Comparison of ENCODE assay signal across 11 cellular contexts in the genomic region with DNA sequence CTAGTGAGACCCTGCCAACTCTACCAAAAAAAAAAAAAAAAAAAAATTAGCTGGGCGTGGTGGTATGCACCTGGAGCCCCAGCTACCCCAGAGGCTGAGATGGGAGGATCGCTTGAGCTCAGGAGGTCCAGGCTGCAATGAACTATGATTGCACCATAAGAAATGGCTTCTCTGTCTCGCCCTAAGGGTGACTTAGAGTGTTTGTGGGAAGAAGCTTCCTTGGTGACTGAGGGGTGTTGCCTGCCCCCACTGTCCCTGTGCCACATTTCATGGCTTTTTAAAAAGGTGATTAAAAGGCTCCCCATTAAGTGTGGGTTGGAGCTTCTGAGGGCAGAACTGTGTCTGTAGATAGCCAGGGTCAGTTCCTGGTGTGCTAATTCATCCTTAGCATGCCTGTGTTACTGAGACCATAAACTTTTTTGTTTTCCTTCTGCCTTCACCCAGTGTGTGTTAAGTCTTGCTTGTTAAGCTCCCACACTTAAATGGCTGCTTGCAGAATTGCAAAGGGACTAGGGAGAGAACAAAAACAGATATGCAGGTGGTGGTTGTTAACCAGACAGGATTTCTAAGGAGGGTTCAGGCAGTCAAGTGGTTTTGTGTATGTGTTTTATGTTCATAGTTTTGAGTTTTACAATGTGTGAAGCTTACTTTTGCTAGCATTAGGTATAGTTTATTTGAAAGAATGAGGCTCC. TPM values are rescaled to one million over a fixed set of nuclear protein-coding genes. Genes with fewer than 3 reads are reported as not detected.
DNase-seq lines count a peak whose midpoint lies in the region; ATAC-seq and TF ChIP-seq lines count a peak whose summit lies in the region.
"Had no signal": no experiment of that assay in that cellular context is flagged by ENCODE, and none has a peak within 500 bp of the region (broad histone marks: within the 10 kb centered on the region; RNA-seq: fewer than 3 reads in every experiment).

No MANE protein-coding gene starts in this region.

- no peaks in the 10 kb centered on the region for H3K36me3 Mint-ChIP-seq in osteocyte (ENCODE audit: unreplicated experiment)
- H3K36me3 Mint-ChIP-seq in stimulated activated naive B cell treated with anti-CD40 and anti-IgM and Interleukin-4, amounts not matched to agents 10 μg/mL and 1 μg/mL and 100 μg/mL, for 72 hours: peaks cover 1 to 9% of the 10 kb centered on the region in 2 donors

- POLR2A ChIA-PET in HEK293 (lab: Yijun Ruan, JAX): interaction anchor here (0.6 kb wide), 1 partner anchor 13 kb away, joined by 3 read pairs; no protein-coding TSS in a partner anchor

- H3K4me3 ChIP-seq in HEK293 (ENCODE audit: low read depth, low read length) (no peak overlapping the region), mucosa of descending colon (no peak overlapping the region)

- H3K27ac Mint-ChIP-seq in osteocyte (ENCODE audit: unreplicated experiment): no peak overlapping the region
- H3K27ac Mint-ChIP-seq in stimulated activated naive B cell treated with anti-CD40 and anti-IgM and Interleukin-4, amounts not matched to agents 10 μg/mL and 1 μg/mL and 100 μg/mL, for 72 hours: no peak overlapping the region

- DNase-seq in EH (ENCODE audit: low read depth) (peak; percentile 11), SIG-M5 (lab: John Stamatoyannopoulos, UW) (peak; percentile 23), mucosa of descending colon (no peak), NCI-H748 (lab: John Stamatoyannopoulos, UW; ENCODE audit: unreplicated experiment) (no peak), osteocyte (ENCODE audit: extremely low spot score, unreplicated experiment) (no peak)
- no peak for DNase-seq in stimulated activated naive B cell treated with anti-CD40 and anti-IgM and Interleukin-4, amounts not matched to agents 10 μg/mL and 1 μg/mL and 100 μg/mL, for 72 hours
- DNase-seq: activated T-cell treated with anti-CD3 and anti-CD28 coated beads, Interleukin-2, amount 50 U/mL, for 4 hours; occipital lobe; stimulated activated naive CD8-positive, alpha-beta T cell treated with anti-CD3 and anti-CD28 coated beads, Interleukin-15, Interleukin-2, amounts not matched to agents 100 U/mL and 50 U/mL, for 24 hours had no signal

- CTCF ChIA-PET in HEK293 (lab: Yijun Ruan, JAX): interaction anchor here (0.9 to 1.2 kb wide), 3 partner anchors 13 to 25 kb away, joined by 3 to 6 read pairs (median 3); no protein-coding TSS in a partner anchor

- H3K36me3 ChIP-seq in HEK293 (ENCODE audit: control insufficient read depth in 2 of 2, insufficient read depth in 1 of 2, low read length in 2 of 2) (no peaks in the 10 kb centered on the region), mucosa of descending colon (ENCODE audit: low read depth) (no peaks in the 10 kb centered on the region)

- ATAC-seq in mucosa of descending colon (peak; percentile 78), HG03354 (IDR thresholded peaks at IDR 0.05; ENCODE audit: poor library complexity, severe bottlenecking, unreplicated experiment) (no peak)
- ATAC-seq in stimulated activated naive B cell treated with anti-CD40 and anti-IgM and Interleukin-4, amounts not matched to agents 10 μg/mL and 1 μg/mL and 100 μg/mL, for 72 hours (replicated peaks): no peak

- H3K9me3 ChIP-seq in HEK293 (ENCODE audit: control insufficient read depth, insufficient read depth, low read depth, low read length): no peaks in the 10 kb centered on the region
- no peaks in the 10 kb centered on the region for H3K9me3 ChIP-seq in mucosa of descending colon

- H3K27ac ChIP-seq in HEK293 (ENCODE audit: extremely low read depth, low read depth, low read length): peak overlapping the region; percentile 48; the same call in 1 of the 2 replicates

- no peaks in the 10 kb centered on the region for H3K27me3 Mint-ChIP-seq in osteocyte (ENCODE audit: unreplicated experiment)
- H3K27me3 Mint-ChIP-seq in stimulated activated naive B cell treated with anti-CD40 and anti-IgM and Interleukin-4, amounts not matched to agents 10 μg/mL and 1 μg/mL and 100 μg/mL, for 72 hours: no peaks in the 10 kb centered on the region

- peaks cover 24% of the 10 kb centered on the region for H3K4me1 Mint-ChIP-seq in osteocyte (ENCODE audit: unreplicated experiment)
- H3K4me1 Mint-ChIP-seq in stimulated activated naive B cell treated with anti-CD40 and anti-IgM and Interleukin-4, amounts not matched to agents 10 μg/mL and 1 μg/mL and 100 μg/mL, for 72 hours: peaks cover 38 to 60% of the 10 kb centered on the region in 2 donors

- intact Hi-C loops in mucosa of descending colon (cut with DNase I, micrococcal nuclease): no loop called here

- H3K4me1 ChIP-seq in HEK293 (ENCODE audit: control insufficient read depth, insufficient read depth, low read length) (peaks cover 22% of the 10 kb centered on the region), mucosa of descending colon (ENCODE audit: low read depth) (peaks cover 36% of the 10 kb centered on the region)

- H3K9me3 Mint-ChIP-seq in osteocyte (ENCODE audit: unreplicated experiment): no peaks in the 10 kb centered on the region
- no peaks in the 10 kb centered on the region for H3K9me3 Mint-ChIP-seq in stimulated activated naive B cell treated with anti-CD40 and anti-IgM and Interleukin-4, amounts not matched to agents 10 μg/mL and 1 μg/mL and 100 μg/mL, for 72 hours
- H3K9me3 Mint-ChIP-seq: activated T-cell treated with anti-CD3 and anti-CD28 coated beads, Interleukin-2, amount 50 U/mL, for 4 hours had no signal

- no peak for TF ChIP-seq CTCF in HEK293 (tag by site-specific recombination; IDR thresholded peaks at IDR 0.05)
- TF ChIP-seq CTCF in mucosa of descending colon (IDR thresholded peaks at IDR 0.05): no peak
- no peak for TF ChIP-seq CTCF in osteocyte (IDR thresholded peaks at IDR 0.05)

- H3K4me3 Mint-ChIP-seq in osteocyte (ENCODE audit: unreplicated experiment): no peak overlapping the region
- no peak overlapping the region for H3K4me3 Mint-ChIP-seq in stimulated activated naive B cell treated with anti-CD40 and anti-IgM and Interleukin-4, amounts not matched to agents 10 μg/mL and 1 μg/mL and 100 μg/mL, for 72 hours
- H3K4me3 Mint-ChIP-seq: activated T-cell treated with anti-CD3 and anti-CD28 coated beads, Interleukin-2, amount 50 U/mL, for 4 hours had no signal

TF ChIP-seq in HEK293, 187 proteins besides CTCF, POLR2A, EP300 and RAD21 (continues in another document):
- TF ChIP-seq ZNF777 (tag by site-specific recombination; IDR thresholded peaks at IDR 0.05; ENCODE audit: borderline replicate concordance) (no peak), BCL11A (tag by site-specific recombination; IDR thresholded peaks at IDR 0.05; ENCODE audit: low read depth) (no peak), ZSCAN23 (tag by site-specific recombination; IDR thresholded peaks at IDR 0.05) (no peak), ZNF776 (tag by site-specific recombination; IDR thresholded peaks at IDR 0.05; ENCODE audit: borderline replicate concordance) (no peak), ZNF843 (tag by site-specific recombination; IDR thresholded peaks at IDR 0.05) (peak; percentile 57; the same call in 1 of the 2 replicates), ZBTB7A (tag by site-specific recombination; IDR thresholded peaks at IDR 0.05; ENCODE audit: low read depth) (no peak), ZNF350 (tag by site-specific recombination; IDR thresholded peaks at IDR 0.05) (no peak), ATF2 (tag by site-specific recombination; IDR thresholded peaks at IDR 0.05; ENCODE audit: low read depth) (no peak), MZF1 (tag by site-specific recombination; IDR thresholded peaks at IDR 0.05; ENCODE audit: borderline replicate concordance) (no peak), ZNF26 (tag by site-specific recombination; IDR thresholded peaks at IDR 0.05) (no peak)
- TF ChIP-seq, protein P1, sequence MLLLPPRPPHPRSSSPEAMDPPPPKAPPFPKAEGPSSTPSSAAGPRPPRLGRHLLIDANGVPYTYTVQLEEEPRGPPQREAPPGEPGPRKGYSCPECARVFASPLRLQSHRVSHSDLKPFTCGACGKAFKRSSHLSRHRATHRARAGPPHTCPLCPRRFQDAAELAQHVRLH (tag by site-specific recombination; IDR thresholded peaks at IDR 0.05): no peak
- TF ChIP-seq, protein P2, sequence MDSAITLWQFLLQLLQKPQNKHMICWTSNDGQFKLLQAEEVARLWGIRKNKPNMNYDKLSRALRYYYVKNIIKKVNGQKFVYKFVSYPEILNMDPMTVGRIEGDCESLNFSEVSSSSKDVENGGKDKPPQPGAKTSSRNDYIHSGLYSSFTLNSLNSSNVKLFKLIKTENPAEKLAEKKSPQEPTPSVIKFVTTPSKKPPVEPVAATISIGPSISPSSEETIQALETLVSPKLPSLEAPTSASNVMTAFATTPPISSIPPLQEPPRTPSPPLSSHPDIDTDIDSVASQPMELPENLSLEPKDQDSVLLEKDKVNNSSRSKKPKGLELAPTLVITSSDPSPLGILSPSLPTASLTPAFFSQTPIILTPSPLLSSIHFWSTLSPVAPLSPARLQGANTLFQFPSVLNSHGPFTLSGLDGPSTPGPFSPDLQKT (IDR thresholded peaks at IDR 0.05; ENCODE audit: borderline replicate concordance, low read depth, low read length): no peak

RNA-seq across cellular contexts. Expression of gene CERS6, which starts 14.3 kb away (rescaled TPM):
- 10 to 100 TPM; 27.4 to 67.2 (median 65.0) TPM for total RNA-seq in mucosa of descending colon
- total RNA-seq in osteocyte: 29.8 and 30.9 TPM in 2 replicates

Comparison
In these comparisons a context has a peak if more than half of its experiments do, and no peak if none do; other contexts are left out.
1. DNase-seq: peak in EH (single experiment) and SIG-M5 (single experiment); none in mucosa of descending colon (0 of 3), NCI-H748 (single experiment), osteocyte (single experiment) and stimulated activated naive B cell treated with anti-CD40 and anti-IgM and Interleukin-4, amounts not matched to agents 10 μg/mL and 1 μg/mL and 100 μg/mL, for 72 hours (single experiment).